8 cellular contexts compared by ENCODE assay signal in the genomic region with DNA sequence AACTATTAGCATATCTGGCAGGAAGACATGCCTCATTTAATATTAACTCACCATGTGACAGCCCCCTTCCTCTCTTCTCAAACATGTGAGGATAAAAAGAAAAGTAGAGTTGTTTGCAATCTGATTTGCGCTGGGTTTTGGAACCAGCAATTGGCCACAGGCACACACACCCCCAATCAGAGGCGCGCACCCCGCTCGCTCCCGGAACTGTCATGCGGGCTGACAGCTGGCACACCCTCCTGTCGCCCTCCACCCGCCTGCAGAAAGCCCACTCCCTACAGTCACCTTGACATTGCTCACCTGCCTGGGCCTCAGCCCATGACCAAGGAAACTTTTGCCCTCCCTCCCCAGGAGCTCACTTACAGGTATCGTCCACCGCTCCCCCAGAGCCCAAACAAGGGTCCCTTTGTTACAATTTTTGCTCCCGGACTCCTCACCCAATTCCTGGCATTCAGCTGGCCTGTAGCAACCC. TPM values are rescaled to one million over a fixed set of nuclear protein-coding genes. Genes with fewer than 3 reads are reported as not detected.
DNase-seq lines count a peak whose midpoint lies in the region; ATAC-seq, FAIRE-seq and TF ChIP-seq lines count a peak whose summit lies in the region.

No MANE protein-coding gene starts in this region.

- no peaks in the 10 kb centered on the region for H3K36me3 ChIP-seq in heart right ventricle
- H3K36me3 ChIP-seq in parathyroid adenoma (ENCODE audit: control insufficient read depth, insufficient read depth, low read length): no peaks in the 10 kb centered on the region
- H3K36me3 ChIP-seq in OCI-LY7 (ENCODE audit: insufficient read depth, low read length): no peaks in the 10 kb centered on the region

- H3K27ac Mint-ChIP-seq in activated CD8-positive, alpha-beta T cell treated with anti-CD3 and anti-CD28 coated beads, Interleukin-2, amount 10 ng/mL, durations not matched to agents 7 days and 5 days: no peak overlapping the region

- H3K27me3 ChIP-seq in heart right ventricle (peaks cover 0 to 19% (median 0%) of the 10 kb centered on the region in 7 donors), parathyroid adenoma (ENCODE audit: control insufficient read depth, insufficient read depth, low read length) (no peaks in the 10 kb centered on the region)

- peak overlapping the region; percentile 55 for H3K9ac ChIP-seq in parathyroid adenoma

- intact Hi-C loops in heart right ventricle (cut with DNase I): loop anchor here (2.0 to 10.0 kb wide), 10 partner anchors 58 to 103 kb away; no protein-coding TSS in a partner anchor
- intact Hi-C loops in OCI-LY7 (cut with micrococcal nuclease; ENCODE audit: unreplicated experiment): loop anchor here (2.0 to 5.0 kb wide), 3 partner anchors 72 to 362 kb away; a partner anchor contains a TSS

- H3K27ac ChIP-seq in C4-2B (peak overlapping the region; percentile 99), heart right ventricle (peak overlapping the region; percentile 89 to 99 (median 97)), parathyroid adenoma (peak overlapping the region; percentile 96), OCI-LY7 (ENCODE audit: low read depth, low read length, poor library complexity, severe bottlenecking) (no peak overlapping the region)

- peak overlapping the region; percentile 48 for H3K4me3 Mint-ChIP-seq in activated CD8-positive, alpha-beta T cell treated with anti-CD3 and anti-CD28 coated beads, Interleukin-2, amount 10 ng/mL, durations not matched to agents 7 days and 5 days

- H3K4me1 ChIP-seq in heart right ventricle (peaks cover 0 to 62% (median 27%) of the 10 kb centered on the region in 9 donors), parathyroid adenoma (no peaks in the 10 kb centered on the region), OCI-LY7 (ENCODE audit: insufficient read depth, low read length, poor library complexity, severe bottlenecking) (peaks cover 3% of the 10 kb centered on the region)

- no TSS peak for BruUV-seq in OCI-LY7 (replicated peaks; lab: Mats Ljungman, UMichigan)

- no peaks in the 10 kb centered on the region for H3K9me3 Mint-ChIP-seq in activated CD8-positive, alpha-beta T cell treated with anti-CD3 and anti-CD28 coated beads, Interleukin-2, amount 10 ng/mL, durations not matched to agents 7 days and 5 days (ENCODE audit: insufficient read depth)

- H2AFZ ChIP-seq in parathyroid adenoma (peak overlapping the region; percentile 98), OCI-LY7 (ENCODE audit: low read length) (no peak overlapping the region)

- H3K9me2 ChIP-seq in OCI-LY7 (ENCODE audit: insufficient read depth, low read length): no peaks in the 10 kb centered on the region

- WGBS in heart right ventricle, 2 donors: 0 to 1% methylated on average over 12 of the region's 12 CpGs

- POLR2A ChIA-PET in activated CD8-positive, alpha-beta T cell treated with anti-CD3 and anti-CD28 coated beads, Interleukin-2, amount 10 ng/mL, durations not matched to agents 7 days and 5 days (lab: Charles Lee): no interaction called here
- POLR2A ChIA-PET in OCI-LY7 (lab: Charles Lee): interaction anchor here (0.7 to 1.1 kb wide), 5 partner anchors 13 to 130 kb away, joined by 3 to 9 read pairs (median 4); no protein-coding TSS in a partner anchor

- ATAC-seq in activated CD8-positive, alpha-beta T cell treated with anti-CD3 and anti-CD28 coated beads, Interleukin-2, amount 10 ng/mL, durations not matched to agents 7 days and 5 days: no peak
- peak; percentile 13 to 41 (median 31) for ATAC-seq in heart right ventricle

- no peaks in the 10 kb centered on the region for H3K36me3 Mint-ChIP-seq in activated CD8-positive, alpha-beta T cell treated with anti-CD3 and anti-CD28 coated beads, Interleukin-2, amount 10 ng/mL, durations not matched to agents 7 days and 5 days (ENCODE audit: low read depth)

- H3K9me3 ChIP-seq in heart right ventricle: no peaks in the 10 kb centered on the region
- no peaks in the 10 kb centered on the region for H3K9me3 ChIP-seq in parathyroid adenoma (ENCODE audit: control insufficient read depth, low read length)
- H3K9me3 ChIP-seq in OCI-LY7 (ENCODE audit: low read length): no peaks in the 10 kb centered on the region

- H3K79me2 ChIP-seq in parathyroid adenoma (peaks cover 7% of the 10 kb centered on the region), OCI-LY7 (ENCODE audit: insufficient read depth, low read depth, low read length) (no peaks in the 10 kb centered on the region)

- TF ChIP-seq CTCF in C4-2B (conservative IDR thresholded peaks at IDR 0.05) (no peak), heart right ventricle (IDR thresholded peaks at IDR 0.05) (no peak), parathyroid adenoma (IDR thresholded peaks at IDR 0.05) (no peak), OCI-LY7 (conservative IDR thresholded peaks at IDR 0.05; ENCODE audit: low read length) (no peak)

- H3K4me2 ChIP-seq in parathyroid adenoma (ENCODE audit: low read length) (peak overlapping the region; percentile 72), OCI-LY7 (ENCODE audit: low read length) (no peak overlapping the region)

- CTCF ChIA-PET in activated CD8-positive, alpha-beta T cell treated with anti-CD3 and anti-CD28 coated beads, Interleukin-2, amount 10 ng/mL, durations not matched to agents 7 days and 5 days (lab: Charles Lee): no interaction called here
- CTCF ChIA-PET in OCI-LY7 (lab: Charles Lee; ENCODE audit: unreplicated experiment): no interaction called here

- no peaks in the 10 kb centered on the region for H4K20me1 ChIP-seq in OCI-LY7 (ENCODE audit: insufficient read depth, low read length)

- peak overlapping the region; percentile 62 to 96 (median 87) for H3K4me3 ChIP-seq in heart right ventricle
- peak overlapping the region; percentile 91 for H3K4me3 ChIP-seq in parathyroid adenoma (ENCODE audit: low read depth, low read length)
- no peak overlapping the region for H3K4me3 ChIP-seq in OCI-LY7 (ENCODE audit: low read depth, low read length, poor library complexity, severe bottlenecking)

- FAIRE-seq in RCC 7860 (lab: Jason Lieb, UNC): no peak

- H3K4me1 Mint-ChIP-seq in activated CD8-positive, alpha-beta T cell treated with anti-CD3 and anti-CD28 coated beads, Interleukin-2, amount 10 ng/mL, durations not matched to agents 7 days and 5 days (ENCODE audit: low read depth): peaks cover 7% of the 10 kb centered on the region

- H3K27me3 Mint-ChIP-seq in activated CD8-positive, alpha-beta T cell treated with anti-CD3 and anti-CD28 coated beads, Interleukin-2, amount 10 ng/mL, durations not matched to agents 7 days and 5 days (ENCODE audit: low read depth): peaks cover 34% of the 10 kb centered on the region

- peak; percentile 25 for DNase-seq in LHCN-M2 (ENCODE audit: low read depth)
- DNase-seq in activated CD8-positive, alpha-beta T cell treated with anti-CD3 and anti-CD28 coated beads, Interleukin-2, amount 10 ng/mL, durations not matched to agents 7 days and 5 days: no peak
- DNase-seq in heart right ventricle: peak; percentile 45 to 47
- no peak for DNase-seq in OCI-LY7 (ENCODE audit: low spot score)
- no peak for DNase-seq in RCC 7860 (ENCODE audit: low spot score)
- DNase-seq in activated CD4-positive, alpha-beta T cell treated with anti-CD3 and anti-CD28 coated beads for 4 hours: no peak

RNA-seq across cellular contexts. Expression of a gene that starts 1.1 kb away (rescaled TPM):
- total RNA-seq in LHCN-M2 (2014; rRNA removed) (2.0 and 4.0 TPM in 2 replicates), heart right ventricle (10 to 100 TPM; 12.1 to 20.5 (median 15.1) TPM), OCI-LY7 (2022) (40.3 and 40.7 TPM in 2 replicates)
- polyA plus RNA-seq in LHCN-M2 (2012): 2.8 TPM
- not detected for total RNA-seq in activated CD8-positive, alpha-beta T cell treated with anti-CD3 and anti-CD28 coated beads, Interleukin-2, amount 10 ng/mL, durations not matched to agents 7 days and 5 days
- polyA plus RNA-seq in heart right ventricle: 1 to 10 TPM; 5.0 to 6.0 TPM
- 0.79 and 0.88 TPM in 2 replicates for total RNA-seq in OCI-LY7 (2014; rRNA removed; shearing (Covaris generic))

Comparison
In these comparisons a context has a peak if more than half of its experiments do, and no peak if none do; other contexts are left out.
1. DNase-seq: peak in LHCN-M2 (single experiment) and heart right ventricle (2 of 2); none in activated CD8-positive, alpha-beta T cell treated with anti-CD3 and anti-CD28 coated beads, Interleukin-2, amount 10 ng/mL, durations not matched to agents 7 days and 5 days (single experiment), OCI-LY7 (single experiment), RCC 7860 (single experiment) and activated CD4-positive, alpha-beta T cell treated with anti-CD3 and anti-CD28 coated beads for 4 hours (0 of 2).